In genomic region chr11:26062665-26063064, GRCh38 we compare ENCODE assay signal across 1 cellular context.
TF ChIP-seq lines count a peak whose summit lies in the region.

No MANE protein-coding gene starts in this region.

TF ChIP-seq in SK-N-SH treated with all-trans-retinoic acid at 6 μM for 48 hours, 23 proteins besides CTCF, POLR2A, EP300 and RAD21 (continued from another document):
- TF ChIP-seq ARNTL (CRISPR knock-in tag; IDR thresholded peaks at IDR 0.05; ENCODE audit: borderline replicate concordance, low read depth), result no peak
